In genomic region chr10:69757206-69757552, GRCh38 we compare ENCODE assay signal across 1 cellular context.
TF ChIP-seq lines count a peak whose summit lies in the region.

No MANE protein-coding gene starts in this region.

TF ChIP-seq in K562, 482 proteins besides CTCF, POLR2A, EP300 and RAD21 (continued from another document):
- TF ChIP-seq THRA (IDR thresholded peaks at IDR 0.05): no peak
- TF ChIP-seq HSF4 (CRISPR knock-in tag; IDR thresholded peaks at IDR 0.05; ENCODE audit: borderline replicate concordance): no peak
- no peak for TF ChIP-seq CHD1 (IDR thresholded peaks at IDR 0.05; ENCODE audit: low read length)
